ENCODE assay signal across 1 cellular context in genomic region chr16:54080524-54081008, GRCh38.
TF ChIP-seq lines count a peak whose summit lies in the region.

No MANE protein-coding gene starts in this region.

TF ChIP-seq in HepG2, 621 proteins besides CTCF, POLR2A, EP300 and RAD21 (continued from another document and continues in another):
- TF ChIP-seq SNAPC2 (CRISPR knock-in tag; IDR thresholded peaks at IDR 0.05) (peak; percentile 52; the same call in 1 of the 2 replicates), HCFC1 (IDR thresholded peaks at IDR 0.05; ENCODE audit: low read depth, low read length) (no peak), SOX5 (CRISPR knock-in tag; IDR thresholded peaks at IDR 0.05; ENCODE audit: borderline replicate concordance) (peak; percentile 87), ZNF234 (CRISPR knock-in tag; conservative IDR thresholded peaks at IDR 0.05) (no peak), TRIM22 (IDR thresholded peaks at IDR 0.05) (no peak), ZNF737 (CRISPR knock-in tag; IDR thresholded peaks at IDR 0.05; ENCODE audit: borderline replicate concordance) (no peak), PCBP1 (IDR thresholded peaks at IDR 0.05; ENCODE audit: borderline replicate concordance, low read depth, low read length) (no peak), ZFYVE20 (CRISPR knock-in tag; IDR thresholded peaks at IDR 0.05; ENCODE audit: borderline replicate concordance, low read depth) (no peak), MBD4 (IDR thresholded peaks at IDR 0.05; ENCODE audit: borderline replicate concordance, low read length) (no peak), STAG1 (CRISPR knock-in tag; IDR thresholded peaks at IDR 0.05) (0 out of 2 replicates have a peak, but pooled peaks have one; percentile 2), ZBTB21 (CRISPR knock-in tag; IDR thresholded peaks at IDR 0.05) (peak; percentile 89), LRRFIP1 (CRISPR knock-in tag; conservative IDR thresholded peaks at IDR 0.05) (no peak), PHF8 (CRISPR knock-in tag; IDR thresholded peaks at IDR 0.05) (0 out of 2 replicates have a peak, but pooled peaks have one; percentile 15), NFAT5 (CRISPR knock-in tag; IDR thresholded peaks at IDR 0.05) (no peak), REPIN1 (CRISPR knock-in tag; IDR thresholded peaks at IDR 0.05; ENCODE audit: borderline replicate concordance, low read depth) (peak; percentile 4; the same call in 1 of the 2 replicates), ZNF619 (CRISPR knock-in tag; IDR thresholded peaks at IDR 0.05) (no peak), KLF16 (CRISPR knock-in tag; IDR thresholded peaks at IDR 0.05) (no peak), NFRKB (IDR thresholded peaks at IDR 0.05) (no peak), ZNF776 (CRISPR knock-in tag; IDR thresholded peaks at IDR 0.05) (no peak), ZXDC (CRISPR knock-in tag; IDR thresholded peaks at IDR 0.05) (no peak), PITX1 (CRISPR knock-in tag; IDR thresholded peaks at IDR 0.05) (peak; percentile 68), ZBTB49 (CRISPR knock-in tag; IDR thresholded peaks at IDR 0.05; ENCODE audit: borderline replicate concordance) (no peak), YEATS2 (CRISPR knock-in tag; IDR thresholded peaks at IDR 0.05; ENCODE audit: borderline replicate concordance) (peak; percentile 66; the same call in 1 of the 2 replicates), TP53 (CRISPR knock-in tag; conservative IDR thresholded peaks at IDR 0.05) (no peak), RORA (CRISPR knock-in tag; IDR thresholded peaks at IDR 0.05) (no peak), ZIK1 (CRISPR knock-in tag; IDR thresholded peaks at IDR 0.05; ENCODE audit: borderline replicate concordance, low read depth) (no peak), ZNF777 (CRISPR knock-in tag; IDR thresholded peaks at IDR 0.05) (no peak)
- TF ChIP-seq, protein P1, sequence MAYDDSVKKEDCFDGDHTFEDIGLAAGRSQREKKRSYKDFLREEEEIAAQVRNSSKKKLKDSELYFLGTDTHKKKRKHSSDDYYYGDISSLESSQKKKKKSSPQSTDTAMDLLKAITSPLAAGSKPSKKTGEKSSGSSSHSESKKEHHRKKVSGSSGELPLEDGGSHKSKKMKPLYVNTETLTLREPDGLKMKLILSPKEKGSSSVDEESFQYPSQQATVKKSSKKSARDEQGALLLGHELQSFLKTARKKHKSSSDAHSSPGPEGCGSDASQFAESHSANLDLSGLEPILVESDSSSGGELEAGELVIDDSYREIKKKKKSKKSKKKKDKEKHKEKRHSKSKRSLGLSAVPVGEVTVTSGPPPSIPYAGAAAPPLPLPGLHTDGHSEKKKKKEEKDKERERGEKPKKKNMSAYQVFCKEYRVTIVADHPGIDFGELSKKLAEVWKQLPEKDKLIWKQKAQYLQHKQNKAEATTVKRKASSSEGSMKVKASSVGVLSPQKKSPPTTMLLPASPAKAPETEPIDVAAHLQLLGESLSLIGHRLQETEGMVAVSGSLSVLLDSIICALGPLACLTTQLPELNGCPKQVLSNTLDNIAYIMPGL (CRISPR knock-in tag; IDR thresholded peaks at IDR 0.05; ENCODE audit: borderline replicate concordance in 1 of 2, low read depth in 1 of 2), result 0 out of 4 replicates have a peak, but pooled peaks of 1 of the 2 experiments have one; percentile 41
- TF ChIP-seq, protein P2, sequence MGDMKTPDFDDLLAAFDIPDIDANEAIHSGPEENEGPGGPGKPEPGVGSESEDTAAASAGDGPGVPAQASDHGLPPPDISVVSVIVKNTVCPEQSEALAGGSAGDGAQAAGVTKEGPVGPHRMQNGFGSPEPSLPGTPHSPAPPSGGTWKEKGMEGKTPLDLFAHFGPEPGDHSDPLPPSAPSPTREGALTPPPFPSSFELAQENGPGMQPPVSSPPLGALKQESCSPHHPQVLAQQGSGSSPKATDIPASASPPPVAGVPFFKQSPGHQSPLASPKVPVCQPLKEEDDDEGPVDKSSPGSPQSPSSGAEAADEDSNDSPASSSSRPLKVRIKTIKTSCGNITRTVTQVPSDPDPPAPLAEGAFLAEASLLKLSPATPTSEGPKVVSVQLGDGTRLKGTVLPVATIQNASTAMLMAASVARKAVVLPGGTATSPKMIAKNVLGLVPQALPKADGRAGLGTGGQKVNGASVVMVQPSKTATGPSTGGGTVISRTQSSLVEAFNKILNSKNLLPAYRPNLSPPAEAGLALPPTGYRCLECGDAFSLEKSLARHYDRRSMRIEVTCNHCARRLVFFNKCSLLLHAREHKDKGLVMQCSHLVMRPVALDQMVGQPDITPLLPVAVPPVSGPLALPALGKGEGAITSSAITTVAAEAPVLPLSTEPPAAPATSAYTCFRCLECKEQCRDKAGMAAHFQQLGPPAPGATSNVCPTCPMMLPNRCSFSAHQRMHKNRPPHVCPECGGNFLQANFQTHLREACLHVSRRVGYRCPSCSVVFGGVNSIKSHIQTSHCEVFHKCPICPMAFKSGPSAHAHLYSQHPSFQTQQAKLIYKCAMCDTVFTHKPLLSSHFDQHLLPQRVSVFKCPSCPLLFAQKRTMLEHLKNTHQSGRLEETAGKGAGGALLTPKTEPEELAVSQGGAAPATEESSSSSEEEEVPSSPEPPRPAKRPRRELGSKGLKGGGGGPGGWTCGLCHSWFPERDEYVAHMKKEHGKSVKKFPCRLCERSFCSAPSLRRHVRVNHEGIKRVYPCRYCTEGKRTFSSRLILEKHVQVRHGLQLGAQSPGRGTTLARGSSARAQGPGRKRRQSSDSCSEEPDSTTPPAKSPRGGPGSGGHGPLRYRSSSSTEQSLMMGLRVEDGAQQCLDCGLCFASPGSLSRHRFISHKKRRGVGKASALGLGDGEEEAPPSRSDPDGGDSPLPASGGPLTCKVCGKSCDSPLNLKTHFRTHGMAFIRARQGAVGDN (CRISPR knock-in tag; IDR thresholded peaks at IDR 0.05), result no peak
- TF ChIP-seq, protein P3, sequence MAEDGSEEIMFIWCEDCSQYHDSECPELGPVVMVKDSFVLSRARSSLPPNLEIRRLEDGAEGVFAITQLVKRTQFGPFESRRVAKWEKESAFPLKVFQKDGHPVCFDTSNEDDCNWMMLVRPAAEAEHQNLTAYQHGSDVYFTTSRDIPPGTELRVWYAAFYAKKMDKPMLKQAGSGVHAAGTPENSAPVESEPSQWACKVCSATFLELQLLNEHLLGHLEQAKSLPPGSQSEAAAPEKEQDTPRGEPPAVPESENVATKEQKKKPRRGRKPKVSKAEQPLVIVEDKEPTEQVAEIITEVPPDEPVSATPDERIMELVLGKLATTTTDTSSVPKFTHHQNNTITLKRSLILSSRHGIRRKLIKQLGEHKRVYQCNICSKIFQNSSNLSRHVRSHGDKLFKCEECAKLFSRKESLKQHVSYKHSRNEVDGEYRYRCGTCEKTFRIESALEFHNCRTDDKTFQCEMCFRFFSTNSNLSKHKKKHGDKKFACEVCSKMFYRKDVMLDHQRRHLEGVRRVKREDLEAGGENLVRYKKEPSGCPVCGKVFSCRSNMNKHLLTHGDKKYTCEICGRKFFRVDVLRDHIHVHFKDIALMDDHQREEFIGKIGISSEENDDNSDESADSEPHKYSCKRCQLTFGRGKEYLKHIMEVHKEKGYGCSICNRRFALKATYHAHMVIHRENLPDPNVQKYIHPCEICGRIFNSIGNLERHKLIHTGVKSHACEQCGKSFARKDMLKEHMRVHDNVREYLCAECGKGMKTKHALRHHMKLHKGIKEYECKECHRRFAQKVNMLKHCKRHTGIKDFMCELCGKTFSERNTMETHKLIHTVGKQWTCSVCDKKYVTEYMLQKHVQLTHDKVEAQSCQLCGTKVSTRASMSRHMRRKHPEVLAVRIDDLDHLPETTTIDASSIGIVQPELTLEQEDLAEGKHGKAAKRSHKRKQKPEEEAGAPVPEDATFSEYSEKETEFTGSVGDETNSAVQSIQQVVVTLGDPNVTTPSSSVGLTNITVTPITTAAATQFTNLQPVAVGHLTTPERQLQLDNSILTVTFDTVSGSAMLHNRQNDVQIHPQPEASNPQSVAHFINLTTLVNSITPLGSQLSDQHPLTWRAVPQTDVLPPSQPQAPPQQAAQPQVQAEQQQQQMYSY (CRISPR knock-in tag; IDR thresholded peaks at IDR 0.05), result no peak
